Comparison of ENCODE assay signal across 9 cellular contexts in genomic region chr1:25692560-25692959, GRCh38.
DNase-seq lines count a peak whose midpoint lies in the region; ATAC-seq, FAIRE-seq and TF ChIP-seq lines count a peak whose summit lies in the region.
"Had no signal": no experiment of that assay in that cellular context is flagged by ENCODE, and none has a peak within 500 bp of the region (broad histone marks: within the 10 kb centered on the region; RNA-seq: fewer than 3 reads in every experiment).

No MANE protein-coding gene starts in this region.

- no peaks in the 10 kb centered on the region for H3K9me1 ChIP-seq in endothelial cell of umbilical vein (replicated peaks; ENCODE audit: control insufficient read depth, extremely low read depth, insufficient read depth, low read length)

- H3K27me3 ChIP-seq in left ventricle myocardium inferior (ENCODE audit: low read depth): no peaks in the 10 kb centered on the region
- peaks cover 0 to 2% of the 10 kb centered on the region in 2 experiments for H3K27me3 ChIP-seq in endothelial cell of umbilical vein (ENCODE audit: control insufficient read depth in 2 of 2, insufficient read depth in 2 of 2, low read length in 2 of 2)
- H3K27me3 ChIP-seq in CD8-positive, alpha-beta memory T cell (ENCODE audit: insufficient read depth, low read length, poor library complexity, severe bottlenecking): no peaks in the 10 kb centered on the region

- H3K4me1 Mint-ChIP-seq in CD8-positive, alpha-beta memory T cell: peaks cover 2 to 26% (median 8%) of the 10 kb centered on the region in 3 donors

- ATAC-seq in Right ventricle myocardium inferior: no peak

- no peaks in the 10 kb centered on the region for H3K79me2 ChIP-seq in endothelial cell of umbilical vein (ENCODE audit: control insufficient read depth, insufficient read depth, low read length)

- TF ChIP-seq POLR2A in endothelial cell of umbilical vein (IDR thresholded peaks at IDR 0.05; ENCODE audit: low read depth, low read length): no peak

- peak; percentile 54 for TF ChIP-seq CTCF in left ventricle myocardium inferior (IDR thresholded peaks at IDR 0.05; ENCODE audit: borderline replicate concordance)
- peak; percentile 42 to 54 for TF ChIP-seq CTCF in endothelial cell of umbilical vein (IDR thresholded peaks at IDR 0.05; ENCODE audit: extremely low read depth in 1 of 2, insufficient read depth in 1 of 2, low read depth in 1 of 2, low read length in 2 of 2)

- no peak for FAIRE-seq in endothelial cell of umbilical vein (lab: Jason Lieb, UNC)
- FAIRE-seq in urothelium cell line (lab: Jason Lieb, UNC): peak; percentile 9
- no peak for FAIRE-seq in RCC 7860 (lab: Jason Lieb, UNC)

- no peaks in the 10 kb centered on the region for H3K27me3 Mint-ChIP-seq in CD8-positive, alpha-beta memory T cell
- H3K27me3 Mint-ChIP-seq: activated naive CD8-positive, alpha-beta T cell had no signal

- dilution Hi-C loops in endothelial cell of umbilical vein (cut with MboI; ENCODE audit: extremely low pct_ligation_motif_present, low sequenced_read_pairs): no loop called here

- no TSS peak for BruUV-seq in endothelial cell of umbilical vein (replicated peaks; lab: Mats Ljungman, UMichigan)

- H3K36me3 ChIP-seq in left ventricle myocardium inferior (no peaks in the 10 kb centered on the region), endothelial cell of umbilical vein (ENCODE audit: control insufficient read depth in 2 of 2, extremely low read depth in 1 of 2, insufficient read depth in 2 of 2, low read length in 2 of 2) (no peaks in the 10 kb centered on the region)
- no peaks in the 10 kb centered on the region for H3K36me3 ChIP-seq in CD8-positive, alpha-beta memory T cell (ENCODE audit: insufficient read depth, low read length)

- DNase-seq in left ventricle myocardium inferior (no peak), Right ventricle myocardium inferior (ENCODE audit: missing footprints) (no peak), OCI-M1 (lab: John Stamatoyannopoulos, UW) (peak; percentile 38), endothelial cell of umbilical vein (ENCODE audit: low read depth, low spot score) (no peak), urothelium cell line (ENCODE audit: low spot score) (peak; percentile 37), RCC 7860 (ENCODE audit: low spot score) (no peak), EL (no peak)
- DNase-seq in CD8-positive, alpha-beta memory T cell: no peak

- intact Hi-C loops in left ventricle myocardium inferior (cut with micrococcal nuclease) (loop anchor here (5.0 kb wide), 1 partner anchor 75 kb away; the partner anchor contains the start of gene MAN1C1), Right ventricle myocardium inferior (cut with DNase I) (no loop called here), endothelial cell of umbilical vein (cut with micrococcal nuclease) (no loop called here)

- H4K20me1 ChIP-seq in endothelial cell of umbilical vein (replicated peaks; ENCODE audit: control insufficient read depth, extremely low read depth, insufficient read depth, low read length): no peaks in the 10 kb centered on the region

- H3K4me3 Mint-ChIP-seq in CD8-positive, alpha-beta memory T cell: no peak overlapping the region
- H3K4me3 Mint-ChIP-seq: activated naive CD8-positive, alpha-beta T cell had no signal

- no peak overlapping the region for H3K4me2 ChIP-seq in endothelial cell of umbilical vein (ENCODE audit: insufficient read depth, low read length)

- H3K9me3 ChIP-seq in left ventricle myocardium inferior (replicated peaks): no peaks in the 10 kb centered on the region
- no peaks in the 10 kb centered on the region for H3K9me3 ChIP-seq in endothelial cell of umbilical vein (replicated peaks; ENCODE audit: control insufficient read depth, insufficient read depth, low read length)
- no peaks in the 10 kb centered on the region for H3K9me3 ChIP-seq in CD8-positive, alpha-beta memory T cell (ENCODE audit: low read length)

- no peak overlapping the region for H2AFZ ChIP-seq in endothelial cell of umbilical vein (ENCODE audit: low read depth, low read length)

- POLR2A ChIA-PET in endothelial cell of umbilical vein (lab: Charles Lee): no interaction called here
- POLR2A ChIA-PET in CD8-positive, alpha-beta memory T cell (lab: Charles Lee): no interaction called here

- H3K4me3 ChIP-seq in left ventricle myocardium inferior: no peak overlapping the region
- no peak overlapping the region for H3K4me3 ChIP-seq in endothelial cell of umbilical vein (replicated peaks in 1 of 3; ENCODE audit: insufficient read depth in 1 of 3, low read depth in 1 of 3, low read length in 3 of 3)
- H3K4me3 ChIP-seq in CD8-positive, alpha-beta memory T cell (ENCODE audit: low read length): no peak overlapping the region

- H3K4me1 ChIP-seq in left ventricle myocardium inferior (peaks cover 70% of the 10 kb centered on the region), endothelial cell of umbilical vein (ENCODE audit: control insufficient read depth, extremely low read depth, insufficient read depth, low read length) (peaks cover 4% of the 10 kb centered on the region)
- H3K4me1 ChIP-seq in CD8-positive, alpha-beta memory T cell (ENCODE audit: insufficient read depth, low read length): peaks cover 26% of the 10 kb centered on the region

- peaks cover 0 to 11% (median 10%) of the 10 kb centered on the region in 3 donors for H3K36me3 Mint-ChIP-seq in CD8-positive, alpha-beta memory T cell

- no peak overlapping the region for H3K27ac Mint-ChIP-seq in CD8-positive, alpha-beta memory T cell
- H3K27ac Mint-ChIP-seq: activated naive CD8-positive, alpha-beta T cell had no signal

- H3K27ac ChIP-seq in left ventricle myocardium inferior (replicated peaks) (no peak overlapping the region), endothelial cell of umbilical vein (ENCODE audit: insufficient read depth, low read depth, low read length) (no peak overlapping the region)
- no peak overlapping the region for H3K27ac ChIP-seq in CD8-positive, alpha-beta memory T cell (ENCODE audit: low read depth, low read length)

- CTCF ChIA-PET in endothelial cell of umbilical vein (lab: Charles Lee): interaction anchor here (1.3 to 1.4 kb wide), 2 partner anchors 26 to 113 kb away, joined by 3 to 4 read pairs; no protein-coding TSS in a partner anchor
- CTCF ChIA-PET in CD8-positive, alpha-beta memory T cell (lab: Charles Lee): interaction anchor here (0.8 to 3.3 kb wide), 4 partner anchors 10 to 73 kb away, joined by 3 to 10 read pairs (median 8); no protein-coding TSS in a partner anchor

- no peak overlapping the region for H3K9ac ChIP-seq in endothelial cell of umbilical vein (replicated peaks; ENCODE audit: extremely low read depth, insufficient read depth, low read length)

- H3K9me3 Mint-ChIP-seq in CD8-positive, alpha-beta memory T cell: no peaks in the 10 kb centered on the region

TF ChIP-seq in endothelial cell of umbilical vein, 7 proteins besides CTCF, POLR2A, EP300 and RAD21:
- TF ChIP-seq EZH2 (IDR thresholded peaks at IDR 0.05; ENCODE audit: borderline replicate concordance, low read depth, low read length, severe bottlenecking) (no peak), POLR2AphosphoS5 (IDR thresholded peaks at IDR 0.05; ENCODE audit: insufficient read depth, low read depth, low read length) (no peak), JUN (IDR thresholded peaks at IDR 0.05; ENCODE audit: borderline replicate concordance, insufficient read depth, insufficient read length, low read depth) (no peak), MYC (IDR thresholded peaks at IDR 0.05; ENCODE audit: low read depth, low read length) (no peak), FOS (IDR thresholded peaks at IDR 0.05; ENCODE audit: borderline replicate concordance, insufficient read depth, low read length) (no peak), GATA2 (IDR thresholded peaks at IDR 0.05; ENCODE audit: insufficient read depth, insufficient read length, low read depth, low read length) (no peak)
- TF ChIP-seq, protein P1, sequence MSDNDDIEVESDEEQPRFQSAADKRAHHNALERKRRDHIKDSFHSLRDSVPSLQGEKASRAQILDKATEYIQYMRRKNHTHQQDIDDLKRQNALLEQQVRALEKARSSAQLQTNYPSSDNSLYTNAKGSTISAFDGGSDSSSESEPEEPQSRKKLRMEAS (IDR thresholded peaks at IDR 0.05; ENCODE audit: insufficient read depth, insufficient read length): no peak
TF ChIP-seq in endothelial cell of umbilical vein: peak in this region for 0.

Comparison
In these comparisons a context has a peak if more than half of its experiments do, and no peak if none do; other contexts are left out.
1. DNase-seq: peak in OCI-M1 (single experiment) and urothelium cell line (single experiment); none in left ventricle myocardium inferior (single experiment), Right ventricle myocardium inferior (single experiment), endothelial cell of umbilical vein (single experiment), RCC 7860 (single experiment), CD8-positive, alpha-beta memory T cell (0 of 5) and EL (single experiment).